Comparison of ENCODE assay signal across 16 cellular contexts in the genomic region with DNA sequence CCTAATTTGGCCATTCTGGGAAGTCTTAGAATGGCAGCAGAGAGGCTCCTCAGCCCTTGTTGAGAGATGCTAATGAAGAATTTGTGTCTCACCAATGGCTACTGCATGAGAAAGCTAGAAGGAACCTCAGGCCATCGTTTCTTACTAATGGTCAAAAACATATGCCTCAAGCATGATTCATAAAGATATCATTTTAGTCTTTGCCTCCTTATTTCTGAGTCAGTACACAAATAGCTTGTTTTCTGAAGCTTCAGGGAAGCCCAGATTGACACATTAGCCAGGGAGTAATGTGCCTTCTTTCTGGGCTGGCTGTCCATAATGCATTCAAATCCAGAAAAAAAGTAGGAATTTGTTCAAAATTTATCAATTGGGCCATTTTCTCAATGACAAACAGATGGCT.
DNase-seq lines count a peak whose midpoint lies in the region; ATAC-seq and TF ChIP-seq lines count a peak whose summit lies in the region.
"Had no signal": no experiment of that assay in that cellular context is flagged by ENCODE, and none has a peak within 500 bp of the region (broad histone marks: within the 10 kb centered on the region; RNA-seq: fewer than 3 reads in every experiment).

No MANE protein-coding gene starts in this region.

- no peak for ATAC-seq in HG02798 (IDR thresholded peaks at IDR 0.05; ENCODE audit: poor library complexity, unreplicated experiment)

- H3K4me3 ChIP-seq in AG04449 (ENCODE audit: low read depth, low read length) (no peak overlapping the region), astrocyte of the spinal cord (ENCODE audit: low read depth, low read length) (no peak overlapping the region)
- H3K4me3 ChIP-seq: dorsolateral prefrontal cortex, skin epidermis had no signal

- POLR2A ChIA-PET in AG04449 (lab: Yijun Ruan, JAX), result interaction anchor here (0.6 to 3.3 kb wide), 4 partner anchors 96 to 219 kb away, joined by 3 to 20 read pairs (median 4); a partner anchor contains a TSS

- DNase-seq in AG04449 (ENCODE audit: low read depth, low spot score) (peak; percentile 59), HT1080 (ENCODE audit: low read depth) (peak; percentile 73), astrocyte of the spinal cord (ENCODE audit: low read depth, low spot score) (peak; percentile 61), hepatic stellate cell (ENCODE audit: low spot score) (peak; percentile 58), DMS114 treated with DMSO at 0.1 percent for 48 hours (lab: John Stamatoyannopoulos, UW; ENCODE audit: unreplicated experiment) (no peak), OCI-M1 (lab: John Stamatoyannopoulos, UW) (no peak)
- DNase-seq in stimulated activated CD4-positive, alpha-beta T cell treated with anti-CD3 and anti-CD28 coated beads, Interleukin-12 subunit alpha, Interleukin-12 subunit beta, amount 100 ng/mL, for 4 hours, result no peak
- DNase-seq: ACHN; activated CD4-positive, alpha-beta T cell treated with anti-CD3 and anti-CD28 coated beads, Interleukin-2, amount 10 ng/mL, durations not matched to agents 7 days and 5 days; activated naive CD8-positive, alpha-beta T cell treated with anti-CD3 and anti-CD28 coated beads, Interleukin-2, amount 50 U/mL, for 24 hours; activated T-cell treated with anti-CD3 and anti-CD28 coated beads, Interleukin-2, amount 50 U/mL, for 1 hour; dorsolateral prefrontal cortex; mesendoderm; NCI-H2029 had no signal

- TF ChIP-seq CTCF in AG04449 (IDR thresholded peaks at IDR 0.05; ENCODE audit: insufficient read depth, low read length, missing control alignments) (no peak), astrocyte of the spinal cord (IDR thresholded peaks at IDR 0.05; ENCODE audit: low read depth, low read length) (no peak)

- in situ Hi-C loops in astrocyte of the spinal cord (cut with HindIII; ENCODE audit: low sequenced_read_pairs), result no loop called here

- CTCF ChIA-PET in AG04449 (lab: Yijun Ruan, JAX), result interaction anchor here (0.7 to 8.8 kb wide), 39 partner anchors 9 to 1017 kb away, joined by 3 to 189 read pairs (median 4); a partner anchor contains a TSS

Comparison
In these comparisons a context has a peak if more than half of its experiments do, and no peak if none do; other contexts are left out.
1. DNase-seq: peak in AG04449 (single experiment), HT1080 (single experiment), astrocyte of the spinal cord (single experiment) and hepatic stellate cell (single experiment); none in stimulated activated CD4-positive, alpha-beta T cell treated with anti-CD3 and anti-CD28 coated beads, Interleukin-12 subunit alpha, Interleukin-12 subunit beta, amount 100 ng/mL, for 4 hours (single experiment), DMS114 treated with DMSO at 0.1 percent for 48 hours (single experiment) and OCI-M1 (single experiment).